ENCODE assay signal across 32 cellular contexts in genomic region chr1:18246543-18246942, GRCh38.
DNase-seq lines count a peak whose midpoint lies in the region; ATAC-seq, FAIRE-seq and TF ChIP-seq lines count a peak whose summit lies in the region.
"Had no signal": no experiment of that assay in that cellular context is flagged by ENCODE, and none has a peak within 500 bp of the region (broad histone marks: within the 10 kb centered on the region; RNA-seq: fewer than 3 reads in every experiment).

No MANE protein-coding gene starts in this region.

- DNase-seq in HepG2 (ENCODE audit: low spot score), result no peak
- no peak for DNase-seq in right lobe of liver
- peak; percentile 74 for DNase-seq in Karpas-422
- peak; percentile 7 for DNase-seq in SW480 (ENCODE audit: low spot score)
- DNase-seq in foreskin keratinocyte, result no peak
- DNase-seq in central memory CD4-positive, alpha-beta T cell, result no peak
- no peak for DNase-seq in stimulated activated CD4-positive, alpha-beta T cell treated with anti-CD3 and anti-CD28 coated beads, Interleukin-2, amount 100 ng/mL, for 48 hours
- DNase-seq: activated CD4-positive, alpha-beta T cell treated with anti-CD3 and anti-CD28 coated beads, Interleukin-2, amount 50 U/mL, for 1 hour; aorta; cortex of kidney; hypothalamus; left ventricle myocardium superior; naive thymus-derived CD4-positive, alpha-beta T cell; NCI-H1436; NCI-H2107; NCI-H446; stimulated activated CD4-positive, alpha-beta T cell treated with anti-CD3 and anti-CD28 coated beads, Interleukin-2, amount 100 ng/mL, for 24 hours; substantia nigra; T-helper 17 cell; upper lobe of left lung had no signal

- H3K79me2 ChIP-seq in HepG2 (ENCODE audit: insufficient read depth, low read length), result no peaks in the 10 kb centered on the region
- H3K79me2 ChIP-seq in Karpas-422 (ENCODE audit: low read length), result no peaks in the 10 kb centered on the region

- H2AFZ ChIP-seq in HepG2 (ENCODE audit: low read length) (no peak overlapping the region), Karpas-422 (ENCODE audit: low read length) (no peak overlapping the region)

- 27% methylated on average over 6 of the region's 6 CpGs for WGBS in HepG2 (ENCODE audit: low lambda C conversion rate)
- 78% methylated on average over 6 of the region's 6 CpGs for WGBS in right lobe of liver (ENCODE audit: insufficient coverage, low coverage, low lambda C conversion rate, missing lambda C conversion rate)

- TF ChIP-seq POLR2A in HepG2 (IDR thresholded peaks at IDR 0.05; ENCODE audit: insufficient read depth in 1 of 2, low read depth in 2 of 2, low read length in 2 of 2) (no peak), right lobe of liver (IDR thresholded peaks at IDR 0.05) (no peak)

- TF ChIP-seq EP300 in HepG2 (IDR thresholded peaks at IDR 0.05; ENCODE audit: low read depth in 2 of 2, low read length in 2 of 2), result no peak
- no peak for TF ChIP-seq EP300 in HepG2 (CRISPR knock-in tag; IDR thresholded peaks at IDR 0.05; ENCODE audit: borderline replicate concordance)

- no peaks in the 10 kb centered on the region for H3K36me3 ChIP-seq in HepG2 (replicated peaks in 1 of 2; ENCODE audit: control insufficient read depth in 1 of 2, insufficient read depth in 2 of 2, low read length in 2 of 2)
- no peaks in the 10 kb centered on the region for H3K36me3 ChIP-seq in right lobe of liver
- H3K36me3 ChIP-seq in Karpas-422 (ENCODE audit: insufficient read depth, low read length), result no peaks in the 10 kb centered on the region
- H3K36me3 ChIP-seq: cardiac muscle cell, esophagus muscularis mucosa, HAP-1, upper lobe of left lung had no signal

- no peak for TF ChIP-seq RAD21 in HepG2 (CRISPR knock-in tag; IDR thresholded peaks at IDR 0.05)

- no peak overlapping the region for H3K9ac ChIP-seq in HepG2 (ENCODE audit: insufficient read depth, low read depth, low read length)
- H3K9ac ChIP-seq in Karpas-422 (ENCODE audit: low read length), result no peak overlapping the region

- CTCF ChIA-PET in HepG2 (lab: Yijun Ruan, JAX; ENCODE audit: low intra/inter-chr PET ratio, low total read pairs), result no interaction called here

- H3K27me3 ChIP-seq in HepG2 (ENCODE audit: control insufficient read depth in 1 of 2, insufficient read depth in 2 of 2, low read length in 2 of 2), result peaks cover 0 to 4% of the 10 kb centered on the region in 2 experiments; a peak in 1 of 5 replicates
- no peaks in the 10 kb centered on the region for H3K27me3 ChIP-seq in right lobe of liver
- H3K27me3 ChIP-seq in Karpas-422 (ENCODE audit: low read length), result no peaks in the 10 kb centered on the region
- H3K27me3 ChIP-seq in foreskin keratinocyte, result no peaks in the 10 kb centered on the region
- H3K27me3 ChIP-seq: cardiac muscle cell, upper lobe of left lung had no signal

- no peaks in the 10 kb centered on the region for H3K9me2 ChIP-seq in Karpas-422 (replicated peaks; ENCODE audit: insufficient read depth, low read length)

- H3K9me3 ChIP-seq in HepG2 (ENCODE audit: low read length) (peaks cover 5% of the 10 kb centered on the region; the same call in 1 of the 2 replicates), right lobe of liver (no peaks in the 10 kb centered on the region), Karpas-422 (ENCODE audit: low read length) (no peaks in the 10 kb centered on the region)
- H3K9me3 ChIP-seq: HAP-1 had no signal

- intact Hi-C loops in HepG2 (cut with micrococcal nuclease; ENCODE audit: unreplicated experiment) (no loop called here), right lobe of liver (cut with DNase I) (no loop called here)

- H3K27ac ChIP-seq in HepG2 (ENCODE audit: extremely low read length, insufficient read depth, low read length) (no peak overlapping the region), right lobe of liver (no peak overlapping the region), Karpas-422 (ENCODE audit: low read length) (no peak overlapping the region), foreskin keratinocyte (no peak overlapping the region)
- H3K27ac ChIP-seq: cardiac muscle cell, esophagus muscularis mucosa, HL-60, upper lobe of left lung, VCaP had no signal

- no TSS peak for BruUV-seq in HepG2 (replicated peaks; lab: Mats Ljungman, UMichigan)

- TF ChIP-seq CTCF in HepG2 (CRISPR knock-in tag; IDR thresholded peaks at IDR 0.05) (peak; percentile 24), right lobe of liver (IDR thresholded peaks at IDR 0.05) (no peak), foreskin keratinocyte (conservative IDR thresholded peaks at IDR 0.05) (no peak)

- H3K4me1 ChIP-seq in HepG2 (ENCODE audit: insufficient read depth, low read length), result no peaks in the 10 kb centered on the region
- no peaks in the 10 kb centered on the region for H3K4me1 ChIP-seq in right lobe of liver
- H3K4me1 ChIP-seq in Karpas-422 (ENCODE audit: low read length), result no peaks in the 10 kb centered on the region
- H3K4me1 ChIP-seq in foreskin keratinocyte, result no peaks in the 10 kb centered on the region
- H3K4me1 ChIP-seq: esophagus muscularis mucosa, HAP-1, upper lobe of left lung had no signal

- H3K4me3 ChIP-seq in HepG2 (replicated peaks in 1 of 3; ENCODE audit: insufficient read depth in 1 of 3, low read depth in 2 of 3, low read length in 3 of 3) (no peak overlapping the region), right lobe of liver (no peak overlapping the region), Karpas-422 (ENCODE audit: low read length) (no peak overlapping the region)
- H3K4me3 ChIP-seq: cardiac muscle cell, esophagus muscularis mucosa, HAP-1, smooth muscle cell, upper lobe of left lung had no signal

- POLR2A ChIA-PET in HepG2 (lab: Yijun Ruan, JAX), result no interaction called here

- no peaks in the 10 kb centered on the region for H4K20me1 ChIP-seq in HepG2 (ENCODE audit: insufficient read depth, low read length)
- H4K20me1 ChIP-seq in Karpas-422 (ENCODE audit: insufficient read depth, low read depth, low read length), result no peaks in the 10 kb centered on the region

- in situ Hi-C loops in HepG2 (cut with HindIII; ENCODE audit: extremely low pct_ligation_motif_present, low pct_unique_long_range_greater_than_20kb), result no loop called here

- no peak for ATAC-seq in HepG2
- no peak for ATAC-seq in right lobe of liver
- no peak for ATAC-seq in HG02852 (IDR thresholded peaks at IDR 0.05; ENCODE audit: unreplicated experiment)
- ATAC-seq in foreskin keratinocyte, result no peak
- ATAC-seq: activated naive CD4-positive, alpha-beta T cell treated with anti-CD3 and anti-CD28 coated beads, Interleukin-2, amount 50 U/mL, for 72 hours; left ventricle myocardium superior; naive thymus-derived CD4-positive, alpha-beta T cell; T-helper 17 cell had no signal

- no peak for FAIRE-seq in HepG2 (lab: Jason Lieb, UNC)
- FAIRE-seq: A204.1, frontal cortex, islet of Langerhans, RCC 7860 had no signal

- H3K4me2 ChIP-seq in HepG2 (ENCODE audit: low read depth, low read length), result no peak overlapping the region
- no peak overlapping the region for H3K4me2 ChIP-seq in Karpas-422 (ENCODE audit: low read depth, low read length, poor library complexity, severe bottlenecking)
- H3K4me2 ChIP-seq: smooth muscle cell had no signal

TF ChIP-seq in HepG2, 621 proteins besides CTCF, POLR2A, EP300 and RAD21:
- TF ChIP-seq SIN3A (IDR thresholded peaks at IDR 0.05; ENCODE audit: borderline replicate concordance, low read depth, low read length), result no peak
- no peak for TF ChIP-seq ZNF274 (CRISPR knock-in tag; IDR thresholded peaks at IDR 0.05)
TF ChIP-seq in HepG2: peak in this region for 0.

Comparison
In these comparisons a context has a peak if more than half of its experiments do, and no peak if none do; other contexts are left out.
1. DNase-seq: peak in Karpas-422 (single experiment) and SW480 (single experiment); none in HepG2 (single experiment), right lobe of liver (0 of 3), foreskin keratinocyte (0 of 2), central memory CD4-positive, alpha-beta T cell (single experiment) and stimulated activated CD4-positive, alpha-beta T cell treated with anti-CD3 and anti-CD28 coated beads, Interleukin-2, amount 100 ng/mL, for 48 hours (0 of 2).